ENCODE assay signal across 14 cellular contexts in genomic region chr4:173516621-173517612, GRCh38. TPM values are rescaled to one million over a fixed set of nuclear protein-coding genes. Genes with fewer than 3 reads are reported as not detected.
DNase-seq lines count a peak whose midpoint lies in the region; FAIRE-seq and TF ChIP-seq lines count a peak whose summit lies in the region.
"Had no signal": no experiment of that assay in that cellular context is flagged by ENCODE, and none has a peak within 500 bp of the region (broad histone marks: within the 10 kb centered on the region; RNA-seq: fewer than 3 reads in every experiment).

No MANE protein-coding gene starts in this region.

- peaks cover 75% of the 10 kb centered on the region for H3K27me3 Mint-ChIP-seq in IgD-negative memory B cell

- peak overlapping the region in 2 of 4 donors; percentile 46 to 56 for H3K4me3 Mint-ChIP-seq in IgD-negative memory B cell

- H3K9me3 Mint-ChIP-seq in IgD-negative memory B cell, result peaks cover 0 to 12% (median 4%) of the 10 kb centered on the region in 3 donors

- H3K27me3 ChIP-seq in skeletal muscle satellite cell (ENCODE audit: control insufficient read depth, insufficient read depth, low read length) (peaks cover 52% of the 10 kb centered on the region), mammary epithelial cell (ENCODE audit: insufficient read depth, low read length) (peaks cover 74% of the 10 kb centered on the region)

- no peaks in the 10 kb centered on the region for H4K20me1 ChIP-seq in mammary epithelial cell (ENCODE audit: insufficient read depth, low read length)

- no peaks in the 10 kb centered on the region for H3K79me2 ChIP-seq in mammary epithelial cell (ENCODE audit: insufficient read depth, low read length)

- TF ChIP-seq CTCF in coronary artery (IDR thresholded peaks at IDR 0.05) (no peak), mammary epithelial cell (conservative IDR thresholded peaks at IDR 0.05 in 1 of 2, IDR thresholded peaks at IDR 0.05 in 1 of 2; ENCODE audit: extremely low read depth in 1 of 2, insufficient read depth in 1 of 2, low read depth in 1 of 2, low read length in 2 of 2) (no peak)

- H3K36me3 Mint-ChIP-seq in IgD-negative memory B cell, result peaks cover 3% of the 10 kb centered on the region

- intact Hi-C loops in mammary epithelial cell (cut with micrococcal nuclease), result no loop called here

- FAIRE-seq in GM19239 (lab: Jason Lieb, UNC), result no peak
- FAIRE-seq in RCC 7860 (lab: Jason Lieb, UNC), result no peak
- FAIRE-seq: endometrium, GM18507, kidney had no signal

- H3K27ac ChIP-seq in coronary artery (peak overlapping the region; percentile 89 to 99), mammary epithelial cell (ENCODE audit: insufficient read depth, low read depth, low read length) (no peak overlapping the region)

- H3K9ac ChIP-seq in skeletal muscle satellite cell (ENCODE audit: low read depth, low read length) (no peak overlapping the region), mammary epithelial cell (ENCODE audit: insufficient read depth, low read length) (no peak overlapping the region)

- CTCF ChIA-PET in mammary epithelial cell (lab: Charles Lee; ENCODE audit: low non-redundant PET), result no interaction called here

- DNase-seq in coronary artery (ENCODE audit: low spot score) (no peak), left kidney (ENCODE audit: low read depth, low spot score) (peak; percentile 48), mammary epithelial cell (no peak), GM19239 (ENCODE audit: insufficient read length, low spot score) (no peak), RCC 7860 (ENCODE audit: low spot score) (no peak)
- DNase-seq: activated CD4-positive, CD25-positive, alpha-beta regulatory T cell treated with anti-CD3 and anti-CD28 coated beads, Interleukin-2, amount 50 U/mL, for 72 hours; DMS153; kidney; NCI-H2107 had no signal

- 18% methylated on average over 35 of the region's 51 CpGs for WGBS in mammary epithelial cell (ENCODE audit: low coverage, missing lambda C conversion rate)

- H3K4me2 ChIP-seq in skeletal muscle satellite cell (ENCODE audit: low read length) (peak overlapping the region; percentile 64), mammary epithelial cell (ENCODE audit: insufficient read depth, low read depth, low read length) (no peak overlapping the region)

- H3K4me3 ChIP-seq in coronary artery (peak overlapping the region; percentile 80), skeletal muscle satellite cell (ENCODE audit: low read length) (no peak overlapping the region), mammary epithelial cell (replicated peaks in 1 of 3; ENCODE audit: insufficient read depth in 1 of 3, low read depth in 2 of 3, low read length in 3 of 3) (no peak overlapping the region)

- H3K4me1 Mint-ChIP-seq in IgD-negative memory B cell, result peaks cover 0 to 5% (median 5%) of the 10 kb centered on the region in 3 donors

- in situ Hi-C loops in mammary epithelial cell (cut with MboI; ENCODE audit: low sequenced_read_pairs in 2 of 2), result no loop called here

- BruUV-seq in mammary epithelial cell (replicated peaks; lab: Mats Ljungman, UMichigan), result no TSS peak

- dilution Hi-C loops in mammary epithelial cell (cut with HindIII; ENCODE audit: low sequenced_read_pairs), result no loop called here

- H3K36me3 ChIP-seq in skeletal muscle satellite cell (ENCODE audit: insufficient read depth, low read length) (no peaks in the 10 kb centered on the region), mammary epithelial cell (ENCODE audit: insufficient read depth, low read length) (no peaks in the 10 kb centered on the region)

- H3K4me1 ChIP-seq in skeletal muscle satellite cell (ENCODE audit: control insufficient read depth, insufficient read depth, low read length), result peaks cover 6% of the 10 kb centered on the region
- H3K4me1 ChIP-seq in mammary epithelial cell (ENCODE audit: insufficient read depth, low read length), result no peaks in the 10 kb centered on the region

- peak overlapping the region; percentile 47 to 94 (median 81) for H3K27ac Mint-ChIP-seq in IgD-negative memory B cell

- H3K9me3 ChIP-seq in skeletal muscle satellite cell (replicated peaks; ENCODE audit: low read length) (no peaks in the 10 kb centered on the region), mammary epithelial cell (replicated peaks; ENCODE audit: insufficient read depth, low read length) (peaks cover 4% of the 10 kb centered on the region)

- no peak overlapping the region for H2AFZ ChIP-seq in mammary epithelial cell (ENCODE audit: low read depth, low read length)

RNA-seq across cellular contexts. Expression of gene HAND2, which starts 13.1 kb away (rescaled TPM):
- polyA plus RNA-seq in IgD-negative memory B cell (not detected), mammary epithelial cell (not detected)
- total RNA-seq in skeletal muscle satellite cell (2012; rRNA removed), result 7.9 and 12.9 TPM in 2 replicates
- total RNA-seq in mammary epithelial cell, result not detected
- polyA minus RNA-seq in mammary epithelial cell, result not detected
- total RNA-seq: activated naive CD4-positive, alpha-beta T cell treated with anti-CD3 and anti-CD28 coated beads, Interleukin-2, amount 50 U/mL, for 72 hours had no signal
